8 cellular contexts compared by ENCODE assay signal in the genomic region with DNA sequence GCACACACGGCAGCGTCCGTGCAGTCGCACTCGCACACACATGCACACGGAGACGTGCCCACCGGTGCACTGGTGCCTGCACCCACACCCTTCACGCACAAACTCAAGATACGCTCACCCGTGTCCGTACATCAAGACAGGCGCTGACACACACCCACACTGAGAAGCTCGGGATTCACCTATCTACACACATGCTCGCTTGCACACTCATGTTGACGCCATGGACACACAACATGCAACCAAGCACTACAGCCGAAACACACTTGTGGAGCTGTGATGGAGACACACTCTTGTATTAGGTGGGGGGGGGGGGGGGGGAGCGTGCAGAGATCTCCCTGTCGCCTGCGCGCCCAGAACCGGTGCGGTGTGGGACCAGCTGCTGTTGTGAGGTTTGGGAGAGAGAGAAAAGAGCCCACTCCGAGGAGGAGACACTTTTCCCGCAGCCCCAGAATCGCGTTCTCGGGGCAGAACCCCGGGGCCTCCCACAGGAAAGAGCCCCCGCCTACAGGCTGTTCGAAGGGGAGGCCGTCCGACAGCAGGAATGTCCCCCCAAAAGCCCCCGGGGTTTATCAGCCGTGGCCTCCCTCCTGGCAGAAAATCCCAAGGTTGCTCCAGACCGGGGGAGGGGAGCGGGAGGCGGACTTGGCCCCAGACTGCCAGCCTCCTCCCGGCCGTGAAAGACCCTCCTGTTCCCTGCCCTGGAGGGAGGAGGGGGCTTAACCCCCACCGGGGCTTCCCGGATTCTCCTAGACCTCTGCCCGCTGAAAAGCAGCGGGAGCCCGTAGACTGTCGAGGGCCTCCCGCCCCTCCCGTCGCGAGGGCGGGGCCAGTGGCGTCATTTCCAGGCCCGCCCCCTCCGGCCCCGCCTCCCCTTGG.
DNase-seq lines count a peak whose midpoint lies in the region; ATAC-seq lines count a peak whose summit lies in the region.

No MANE protein-coding gene starts in this region.

- ATAC-seq in HG03045 (IDR thresholded peaks at IDR 0.05; ENCODE audit: unreplicated experiment) (peak; percentile 28), memory B cell (ENCODE audit: low read depth) (peak; percentile 37)

- peak overlapping the region; percentile 84 for H3K4me3 ChIP-seq in effector memory CD4-positive, alpha-beta T cell (ENCODE audit: insufficient read depth, low read depth, low read length, poor library complexity, severe bottlenecking)

- H3K27me3 ChIP-seq in effector memory CD4-positive, alpha-beta T cell (replicated peaks; ENCODE audit: control insufficient read depth, insufficient read depth, low read length, poor library complexity, severe bottlenecking), result no peaks in the 10 kb centered on the region

- DNase-seq in NCI-H2081 (lab: John Stamatoyannopoulos, UW) (peak; percentile 25 to 45), NCI-H2081 treated with DMSO at 0.1 percent for 48 hours (lab: John Stamatoyannopoulos, UW) (no peak), NCI-H82 treated with DMSO at 0.1 percent for 48 hours (lab: John Stamatoyannopoulos, UW; ENCODE audit: unreplicated experiment) (peak; percentile 44), memory B cell (ENCODE audit: low spot score in 2 of 2) (peak; percentile 95)
- peak; percentile 84 to 86 for DNase-seq in activated CD8-positive, alpha-beta memory T cell treated with anti-CD3 and anti-CD28 coated beads for 4 hours (ENCODE audit: low read depth in 2 of 2)
- peak; percentile 90 to 91 (median 90) for DNase-seq in effector memory CD4-positive, alpha-beta T cell
- DNase-seq in stimulated activated CD4-positive, alpha-beta T cell treated with anti-CD3 and anti-CD28 coated beads, TNF-alpha, amount 100 ng/mL, for 4 hours (ENCODE audit: low read depth in 3 of 3), result peak; percentile 86 to 94 (median 88)

- H3K27me3 Mint-ChIP-seq in memory B cell, result no peaks in the 10 kb centered on the region

- H3K4me1 Mint-ChIP-seq in memory B cell, result peaks cover 37% of the 10 kb centered on the region

- H3K27ac Mint-ChIP-seq in memory B cell, result peak overlapping the region; percentile 100

- H3K9me3 Mint-ChIP-seq in memory B cell, result no peaks in the 10 kb centered on the region

- peaks cover 18% of the 10 kb centered on the region for H3K36me3 Mint-ChIP-seq in memory B cell

- peak overlapping the region; percentile 100 for H3K27ac ChIP-seq in effector memory CD4-positive, alpha-beta T cell (ENCODE audit: insufficient read depth, low read length, poor library complexity, severe bottlenecking)

- peaks cover 32% of the 10 kb centered on the region for H3K4me1 ChIP-seq in effector memory CD4-positive, alpha-beta T cell (ENCODE audit: control insufficient read depth, insufficient read depth, low read length, poor library complexity, severe bottlenecking)

- peaks cover 22% of the 10 kb centered on the region for H3K36me3 ChIP-seq in effector memory CD4-positive, alpha-beta T cell (ENCODE audit: control insufficient read depth, insufficient read depth, low read length)

- H3K9me3 ChIP-seq in effector memory CD4-positive, alpha-beta T cell (ENCODE audit: control insufficient read depth, low read length), result no peaks in the 10 kb centered on the region

- peak overlapping the region; percentile 97 for H3K4me3 Mint-ChIP-seq in memory B cell
